In genomic region chr6:38067263-38067980, GRCh38 we compare ENCODE assay signal across 16 cellular contexts.
DNase-seq lines count a peak whose midpoint lies in the region; ATAC-seq and TF ChIP-seq lines count a peak whose summit lies in the region.
"Had no signal": no experiment of that assay in that cellular context is flagged by ENCODE, and none has a peak within 500 bp of the region (broad histone marks: within the 10 kb centered on the region; RNA-seq: fewer than 3 reads in every experiment).

No MANE protein-coding gene starts in this region.

- H3K9me3 Mint-ChIP-seq in activated naive CD8-positive, alpha-beta T cell treated with anti-CD3 and anti-CD28 coated beads, Interleukin-2, amount 10 ng/mL, durations not matched to agents 7 days and 5 days: no peaks in the 10 kb centered on the region
- H3K9me3 Mint-ChIP-seq in activated naive CD8-positive, alpha-beta T cell treated with anti-CD3 and anti-CD28 coated beads, Interleukin-2, amount 50 U/mL, for 24 hours: no peaks in the 10 kb centered on the region

- POLR2A ChIA-PET in activated naive CD8-positive, alpha-beta T cell treated with anti-CD3 and anti-CD28 coated beads, Interleukin-2, amount 10 ng/mL, durations not matched to agents 7 days and 5 days (lab: Charles Lee): no interaction called here

- peak overlapping the region; percentile 37 for H3K27ac Mint-ChIP-seq in activated naive CD8-positive, alpha-beta T cell treated with anti-CD3 and anti-CD28 coated beads, Interleukin-2, amount 10 ng/mL, durations not matched to agents 7 days and 5 days
- no peak overlapping the region for H3K27ac Mint-ChIP-seq in activated naive CD8-positive, alpha-beta T cell treated with anti-CD3 and anti-CD28 coated beads, Interleukin-2, amount 50 U/mL, for 24 hours

- in situ Hi-C loops in brain microvascular endothelial cell (cut with HindIII; ENCODE audit: low pct_ligation_motif_present, low sequenced_read_pairs): no loop called here

- H3K4me1 ChIP-seq in urinary bladder (ENCODE audit: insufficient read depth) (no peaks in the 10 kb centered on the region), BE2C (peaks cover 17% of the 10 kb centered on the region)
- H3K4me1 ChIP-seq: ascending aorta had no signal

- no peak for ATAC-seq in activated naive CD8-positive, alpha-beta T cell treated with anti-CD3 and anti-CD28 coated beads, Interleukin-2, amount 10 ng/mL, durations not matched to agents 7 days and 5 days (ENCODE audit: low read depth)
- ATAC-seq in activated naive CD8-positive, alpha-beta T cell treated with anti-CD3 and anti-CD28 coated beads, Interleukin-2, amount 50 U/mL, for 24 hours: no peak
- ATAC-seq: left colon had no signal

- WGBS in urinary bladder: 73% methylated on average over 2 of the region's 2 CpGs

- H3K27me3 Mint-ChIP-seq in activated naive CD8-positive, alpha-beta T cell treated with anti-CD3 and anti-CD28 coated beads, Interleukin-2, amount 10 ng/mL, durations not matched to agents 7 days and 5 days: no peaks in the 10 kb centered on the region
- no peaks in the 10 kb centered on the region for H3K27me3 Mint-ChIP-seq in activated naive CD8-positive, alpha-beta T cell treated with anti-CD3 and anti-CD28 coated beads, Interleukin-2, amount 50 U/mL, for 24 hours

- H3K4me3 Mint-ChIP-seq in activated naive CD8-positive, alpha-beta T cell treated with anti-CD3 and anti-CD28 coated beads, Interleukin-2, amount 10 ng/mL, durations not matched to agents 7 days and 5 days: no peak overlapping the region
- no peak overlapping the region for H3K4me3 Mint-ChIP-seq in activated naive CD8-positive, alpha-beta T cell treated with anti-CD3 and anti-CD28 coated beads, Interleukin-2, amount 50 U/mL, for 24 hours

- peaks cover 3% of the 10 kb centered on the region for H3K36me3 ChIP-seq in urinary bladder (ENCODE audit: insufficient read depth)
- peaks cover 9% of the 10 kb centered on the region for H3K36me3 ChIP-seq in BE2C
- peaks cover 4% of the 10 kb centered on the region for H3K36me3 ChIP-seq in brain microvascular endothelial cell (replicated peaks)

- no peak for DNase-seq in activated naive CD8-positive, alpha-beta T cell treated with anti-CD3 and anti-CD28 coated beads, Interleukin-2, amount 10 ng/mL, durations not matched to agents 7 days and 5 days
- DNase-seq in activated naive CD8-positive, alpha-beta T cell treated with anti-CD3 and anti-CD28 coated beads, Interleukin-2, amount 50 U/mL, for 24 hours: no peak
- peak; percentile 3 for DNase-seq in NCI-H1105 (lab: John Stamatoyannopoulos, UW)
- no peak for DNase-seq in BE2C
- no peak for DNase-seq in brain microvascular endothelial cell
- DNase-seq: effector CD8-positive, alpha-beta T cell; esophagus squamous epithelium; left colon; NCI-H1092; NCI-H2171; NK-92 treated with Interleukin-12 subunit alpha and Interleukin-12 subunit beta, amount 100 ng/mL, for 24 hours; stimulated activated CD8-positive, alpha-beta memory T cell treated with anti-CD3 and anti-CD28 coated beads, Interleukin-4, amount 100 ng/mL, for 48 hours; substantia nigra had no signal

- H3K4me3 ChIP-seq in urinary bladder (ENCODE audit: low read depth, low read length) (no peak overlapping the region), BE2C (ENCODE audit: low read depth, low read length) (no peak overlapping the region), brain microvascular endothelial cell (ENCODE audit: low read depth, low read length) (no peak overlapping the region)
- H3K4me3 ChIP-seq: ascending aorta, esophagus squamous epithelium had no signal

- H3K9me3 ChIP-seq in BE2C: no peaks in the 10 kb centered on the region
- H3K9me3 ChIP-seq: ascending aorta, esophagus squamous epithelium had no signal

- no peaks in the 10 kb centered on the region for H3K27me3 ChIP-seq in BE2C
- no peaks in the 10 kb centered on the region for H3K27me3 ChIP-seq in brain microvascular endothelial cell (replicated peaks)
- H3K27me3 ChIP-seq: ascending aorta, esophagus squamous epithelium had no signal

- H3K36me3 Mint-ChIP-seq in activated naive CD8-positive, alpha-beta T cell treated with anti-CD3 and anti-CD28 coated beads, Interleukin-2, amount 10 ng/mL, durations not matched to agents 7 days and 5 days: peaks cover 30% of the 10 kb centered on the region
- H3K36me3 Mint-ChIP-seq in activated naive CD8-positive, alpha-beta T cell treated with anti-CD3 and anti-CD28 coated beads, Interleukin-2, amount 50 U/mL, for 24 hours (ENCODE audit: low read depth): peaks cover 32% of the 10 kb centered on the region

- H3K4me1 Mint-ChIP-seq in activated naive CD8-positive, alpha-beta T cell treated with anti-CD3 and anti-CD28 coated beads, Interleukin-2, amount 10 ng/mL, durations not matched to agents 7 days and 5 days: no peaks in the 10 kb centered on the region
- peaks cover 7% of the 10 kb centered on the region for H3K4me1 Mint-ChIP-seq in activated naive CD8-positive, alpha-beta T cell treated with anti-CD3 and anti-CD28 coated beads, Interleukin-2, amount 50 U/mL, for 24 hours

- H3K27ac ChIP-seq in VCaP: peak overlapping the region; percentile 88
- H3K27ac ChIP-seq in urinary bladder (ENCODE audit: low read depth): peak overlapping the region; percentile 23
- H3K27ac ChIP-seq in brain microvascular endothelial cell: no peak overlapping the region
- H3K27ac ChIP-seq: ascending aorta, esophagus squamous epithelium had no signal

- no peak for TF ChIP-seq CTCF in VCaP (conservative IDR thresholded peaks at IDR 0.05)
- no peak for TF ChIP-seq CTCF in BE2C (IDR thresholded peaks at IDR 0.05; ENCODE audit: low read depth, low read length)
- no peak for TF ChIP-seq CTCF in brain microvascular endothelial cell (IDR thresholded peaks at IDR 0.05; ENCODE audit: low read depth, low read length, missing control alignments)
